In genomic region chr17:61396586-61397085, GRCh38 we compare ENCODE assay signal across 15 cellular contexts. TPM values are rescaled to one million over a fixed set of nuclear protein-coding genes. Genes with fewer than 3 reads are reported as not detected.
DNase-seq lines count a peak whose midpoint lies in the region; ATAC-seq and TF ChIP-seq lines count a peak whose summit lies in the region.
"Had no signal": no experiment of that assay in that cellular context is flagged by ENCODE, and none has a peak within 500 bp of the region (broad histone marks: within the 10 kb centered on the region; RNA-seq: fewer than 3 reads in every experiment).

No MANE protein-coding gene starts in this region.

- H2BK5ac ChIP-seq in H9 (ENCODE audit: insufficient read length, low read length): no peak overlapping the region

- no peaks in the 10 kb centered on the region; a peak in 1 of 7 replicates for H3K36me3 Mint-ChIP-seq in H9 (ENCODE audit: insufficient read depth in 1 of 3, low read depth in 3 of 3)
- H3K36me3 Mint-ChIP-seq in activated T-cell treated with anti-CD3 and anti-CD28 coated beads, Interleukin-2, amount 50 U/mL, for 4 hours (ENCODE audit: insufficient read depth): peaks cover 2% of the 10 kb centered on the region

- no CpG with 5 or more reads among the region's 46 CpGs for WGBS in H9 (ENCODE audit: extremely low coverage, insufficient read length, low lambda C conversion rate)
- WGBS in stomach, 5 donors: 0 to 5% (median 2%) methylated on average over 3 to 46 of the region's 46 CpGs

- H4K5ac ChIP-seq in H9 (ENCODE audit: insufficient read length, low read depth, low read length): no peak overlapping the region

- TF ChIP-seq POLR2A in stomach (IDR thresholded peaks at IDR 0.05): no peak

- H2BK20ac ChIP-seq in H9 (ENCODE audit: low read depth, low read length, poor library complexity, severe bottlenecking): no peak overlapping the region

- no peak overlapping the region for H4K8ac ChIP-seq in H9 (replicated peaks; ENCODE audit: insufficient read length, low read depth, low read length)

- H2AFZ ChIP-seq in H9 (ENCODE audit: low read length): no peak overlapping the region

- H3T11ph ChIP-seq in H9 (ENCODE audit: low read length): no peak overlapping the region

- H2AK5ac ChIP-seq in H9 (ENCODE audit: insufficient read length, low read length): no peak overlapping the region

- no peak overlapping the region for H3K4me3 Mint-ChIP-seq in H9
- H3K4me3 Mint-ChIP-seq in activated T-cell treated with anti-CD3 and anti-CD28 coated beads, Interleukin-2, amount 50 U/mL, for 4 hours: no peak overlapping the region
- H3K4me3 Mint-ChIP-seq: CD4-positive, alpha-beta T cell; stimulated activated memory B cell treated with anti-CD40 and anti-IgM and Interleukin-4, amounts not matched to agents 10 μg/mL and 1 μg/mL and 100 μg/mL, for 72 hours had no signal

- no peak overlapping the region for H2BK15ac ChIP-seq in H9 (ENCODE audit: low read depth, low read length)

- peaks cover 8% of the 10 kb centered on the region for H3K23me2 ChIP-seq in H9 (ENCODE audit: insufficient read length, low read depth, low read length, poor library complexity, severe bottlenecking)

- no peak overlapping the region for H2BK120ac ChIP-seq in H9 (ENCODE audit: low read depth, low read length, poor library complexity, severe bottlenecking)

- peaks cover 0 to 5% of the 10 kb centered on the region in 2 experiments; a peak in 3 of 5 replicates for H3K9me3 Mint-ChIP-seq in H9
- H3K9me3 Mint-ChIP-seq in activated T-cell treated with anti-CD3 and anti-CD28 coated beads, Interleukin-2, amount 50 U/mL, for 4 hours: no peaks in the 10 kb centered on the region
- H3K9me3 Mint-ChIP-seq: CD4-positive, alpha-beta T cell had no signal

- peaks cover 68% of the 10 kb centered on the region for H3K27me3 ChIP-seq in H9 (ENCODE audit: insufficient read depth, low read length)
- H3K27me3 ChIP-seq in dorsolateral prefrontal cortex: peaks cover 20 to 60% (median 53%) of the 10 kb centered on the region in 45 donors
- H3K27me3 ChIP-seq in lower lobe of right lung (ENCODE audit: low read depth): peaks cover 58% of the 10 kb centered on the region
- peaks cover 37 to 80% (median 59%) of the 10 kb centered on the region in 3 donors for H3K27me3 ChIP-seq in stomach

- H3K4ac ChIP-seq in H9 (ENCODE audit: low read depth, low read length): no peak overlapping the region

- no peaks in the 10 kb centered on the region for H3K79me1 ChIP-seq in H9 (ENCODE audit: insufficient read depth, low read depth, low read length, poor library complexity, severe bottlenecking)

- H3K79me2 ChIP-seq in H9 (ENCODE audit: insufficient read depth, low read length): no peaks in the 10 kb centered on the region

- H3K4me3 ChIP-seq in dorsolateral prefrontal cortex: peak overlapping the region in 51 of 59 donors; percentile 7 to 64 (median 38)
- H3K4me3 ChIP-seq in lower lobe of right lung: peak overlapping the region; percentile 67
- peak overlapping the region; percentile 46 to 75 (median 54) for H3K4me3 ChIP-seq in stomach
- H3K4me3 ChIP-seq: GM12878 had no signal

- no peak overlapping the region for H3K27ac ChIP-seq in H9 (ENCODE audit: insufficient read length, low read depth, low read length)
- peak overlapping the region in 43 of 59 donors; percentile 7 to 84 (median 54) for H3K27ac ChIP-seq in dorsolateral prefrontal cortex
- H3K27ac ChIP-seq in lower lobe of right lung: peak overlapping the region; percentile 89
- peak overlapping the region; percentile 78 to 93 (median 84) for H3K27ac ChIP-seq in stomach
- H3K27ac ChIP-seq: RWPE1 had no signal

- no peaks in the 10 kb centered on the region for H3K9me3 ChIP-seq in H9 (ENCODE audit: control insufficient read depth, low read depth, low read length)
- H3K9me3 ChIP-seq in lower lobe of right lung: no peaks in the 10 kb centered on the region
- H3K9me3 ChIP-seq in stomach: no peaks in the 10 kb centered on the region

- no peak for DNase-seq in H9
- DNase-seq in dorsolateral prefrontal cortex: no peak
- peak; percentile 52 for DNase-seq in lower lobe of right lung
- no peak for DNase-seq in stomach
- no peak for DNase-seq in activated T-cell treated with anti-CD3 and anti-CD28 coated beads, Interleukin-2, amount 50 U/mL, for 4 hours
- no peak for DNase-seq in activated gamma-delta T cell (lab: John Stamatoyannopoulos, UW)
- no peak for DNase-seq in sciatic nerve (ENCODE audit: low spot score)
- DNase-seq: activated naive CD4-positive, alpha-beta T cell treated with anti-CD3 and anti-CD28 coated beads, Interleukin-2, amount 50 U/mL, for 16 hours; CD4-positive, alpha-beta T cell; left cardiac atrium; NCI-H1930 had no signal

- no peak overlapping the region for H3K23ac ChIP-seq in H9 (ENCODE audit: insufficient read length, low read depth, low read length)

- H3K9ac ChIP-seq in H9 (ENCODE audit: extremely low read depth, insufficient read length, low read length): no peak overlapping the region

- H3K56ac ChIP-seq in H9 (ENCODE audit: insufficient read length, low read depth, low read length): no peak overlapping the region

- peaks cover 93% of the 10 kb centered on the region for H3K27me3 Mint-ChIP-seq in H9 (ENCODE audit: low read depth)
- peaks cover 45% of the 10 kb centered on the region for H3K27me3 Mint-ChIP-seq in activated T-cell treated with anti-CD3 and anti-CD28 coated beads, Interleukin-2, amount 50 U/mL, for 4 hours (ENCODE audit: low read depth)

- TF ChIP-seq CTCF in H9 (conservative IDR thresholded peaks at IDR 0.05) (no peak), dorsolateral prefrontal cortex (IDR thresholded peaks at IDR 0.05 in 54 of 56, conservative IDR thresholded peaks at IDR 0.05 in 2 of 56; ENCODE audit: low read depth in 1 of 56, partially characterized antibody in 56 of 56) (no peak), lower lobe of right lung (IDR thresholded peaks at IDR 0.05) (no peak), stomach (IDR thresholded peaks at IDR 0.05) (no peak)

- H3K18ac ChIP-seq in H9 (ENCODE audit: insufficient read length, low read depth, low read length): no peak overlapping the region

- no peaks in the 10 kb centered on the region for H4K20me1 ChIP-seq in H9 (ENCODE audit: control insufficient read depth, insufficient read depth, insufficient read length)

- H3K4me1 ChIP-seq in H9 (ENCODE audit: insufficient read depth, low read length) (no peaks in the 10 kb centered on the region), lower lobe of right lung (peaks cover 38% of the 10 kb centered on the region), stomach (peaks cover 32 to 58% (median 54%) of the 10 kb centered on the region in 4 donors)

- peaks cover 18 to 24% of the 10 kb centered on the region in 2 experiments for H3K4me1 Mint-ChIP-seq in H9
- peaks cover 25% of the 10 kb centered on the region for H3K4me1 Mint-ChIP-seq in activated T-cell treated with anti-CD3 and anti-CD28 coated beads, Interleukin-2, amount 50 U/mL, for 4 hours (ENCODE audit: low read depth)

- no peak overlapping the region for H3K27ac Mint-ChIP-seq in H9
- H3K27ac Mint-ChIP-seq: CD4-positive, alpha-beta T cell; stimulated activated memory B cell treated with anti-CD40 and anti-IgM and Interleukin-4, amounts not matched to agents 10 μg/mL and 1 μg/mL and 100 μg/mL, for 72 hours had no signal

- H2BK12ac ChIP-seq in H9 (ENCODE audit: insufficient read length, low read depth, low read length): no peak overlapping the region

- TF ChIP-seq EP300 in stomach (IDR thresholded peaks at IDR 0.05): no peak

- H3K4me2 ChIP-seq in H9 (ENCODE audit: insufficient read depth, insufficient read length, low read length): peak overlapping the region; percentile 3

- ATAC-seq in lower lobe of right lung (peak; percentile 3 to 6), GM21619 (IDR thresholded peaks at IDR 0.05; ENCODE audit: unreplicated experiment) (no peak), sciatic nerve (no peak)
- no peak for ATAC-seq in activated T-cell treated with anti-CD3 and anti-CD28 coated beads, Interleukin-2, amount 50 U/mL, for 4 hours
- ATAC-seq: GM12878; stimulated activated memory B cell treated with anti-CD40 and anti-IgM and Interleukin-4, amounts not matched to agents 10 μg/mL and 1 μg/mL and 100 μg/mL, for 72 hours had no signal

- intact Hi-C loops in dorsolateral prefrontal cortex (cut with DNase I) (loop anchor here in 1 of 2 donors (10.0 kb wide), 1 partner anchor 182 kb away; no protein-coding TSS in a partner anchor), lower lobe of right lung (cut with DNase I) (no loop called here), stomach (cut with DNase I; ENCODE audit: low total_unique reads) (loop anchor here (10.0 kb wide), 1 partner anchor 412 kb away; no protein-coding TSS in a partner anchor), sciatic nerve (cut with DNase I) (loop anchor here (10.0 kb wide), 2 partner anchors 382 to 682 kb away; no protein-coding TSS in a partner anchor)

- no peak overlapping the region for H4K91ac ChIP-seq in H9 (ENCODE audit: insufficient read length, low read depth, low read length)

- H3K14ac ChIP-seq in H9 (ENCODE audit: insufficient read depth, low read length): no peak overlapping the region

- no peaks in the 10 kb centered on the region for H3K36me3 ChIP-seq in lower lobe of right lung
- H3K36me3 ChIP-seq in stomach: peaks cover 0 to 6% (median 0%) of the 10 kb centered on the region in 4 donors

RNA-seq across cellular contexts. Expression of gene TBX2, which starts 3.0 kb away (rescaled TPM):
- not detected in 2 replicates for total RNA-seq in H9 (2021)
- 10 to 100 TPM in 12 of 120 experiments, 1 to 10 TPM in 108; 2.4 to 18.6 (median 6.0) TPM for total RNA-seq in dorsolateral prefrontal cortex
- total RNA-seq in lower lobe of right lung: 83.3 TPM
- 10 to 100 TPM in 4 of 5 donors, under 1 TPM in 1; 0.58 to 31.6 (median 22.3) TPM for total RNA-seq in stomach
- 10 to 100 TPM in 2 of 3 donors, 1 to 10 TPM in 1; 9.4 to 27.0 (median 21.8) TPM for polyA plus RNA-seq in stomach
- total RNA-seq in activated T-cell treated with anti-CD3 and anti-CD28 coated beads, Interleukin-2, amount 50 U/mL, for 4 hours: under 1 TPM; 0.05 to 0.16 (median 0.15) TPM
- 42.4 TPM for total RNA-seq in sciatic nerve
- polyA plus RNA-seq: GM12878 had no signal

RNA-seq across cellular contexts. Expression of gene TBX4, which starts 55.6 kb away (rescaled TPM):
- not detected in 2 replicates for total RNA-seq in H9 (2021)
- under 1 TPM in 1 of 120 experiments, not detected in 119; 0.35 TPM for total RNA-seq in dorsolateral prefrontal cortex
- total RNA-seq in lower lobe of right lung: 22.3 TPM
- total RNA-seq in stomach: under 1 TPM in 1 of 5 donors, not detected in 4; 0.73 TPM
- under 1 TPM in 1 of 3 donors, not detected in 2; 0.08 TPM for polyA plus RNA-seq in stomach
- not detected for total RNA-seq in activated T-cell treated with anti-CD3 and anti-CD28 coated beads, Interleukin-2, amount 50 U/mL, for 4 hours
- not detected for total RNA-seq in sciatic nerve
- total RNA-seq: CD4-positive, alpha-beta T cell; GM12878; left cardiac atrium had no signal

Comparison
In these comparisons a context has a peak if more than half of its experiments do, and no peak if none do; other contexts are left out.
1. ATAC-seq: peak in lower lobe of right lung (2 of 2); none in activated T-cell treated with anti-CD3 and anti-CD28 coated beads, Interleukin-2, amount 50 U/mL, for 4 hours (0 of 2), GM21619 (single experiment) and sciatic nerve (single experiment).
2. RNA of gene TBX4, which starts 55.6 kb away (total RNA-seq): 22.3 TPM in lower lobe of right lung (single experiment); not detected in sciatic nerve (single experiment), not detected in activated T-cell treated with anti-CD3 and anti-CD28 coated beads, Interleukin-2, amount 50 U/mL, for 4 hours, not detected in H9, 0.35 TPM in dorsolateral prefrontal cortex and 0.73 TPM in stomach; every median in the first group is over 10 times any median in the second.
3. Peak in every context shown above with its lines, with median percentiles within 50 percentile points of each other: H3K4me3 ChIP-seq.